Comparison of ENCODE assay signal across 4 cellular contexts in the genomic region with DNA sequence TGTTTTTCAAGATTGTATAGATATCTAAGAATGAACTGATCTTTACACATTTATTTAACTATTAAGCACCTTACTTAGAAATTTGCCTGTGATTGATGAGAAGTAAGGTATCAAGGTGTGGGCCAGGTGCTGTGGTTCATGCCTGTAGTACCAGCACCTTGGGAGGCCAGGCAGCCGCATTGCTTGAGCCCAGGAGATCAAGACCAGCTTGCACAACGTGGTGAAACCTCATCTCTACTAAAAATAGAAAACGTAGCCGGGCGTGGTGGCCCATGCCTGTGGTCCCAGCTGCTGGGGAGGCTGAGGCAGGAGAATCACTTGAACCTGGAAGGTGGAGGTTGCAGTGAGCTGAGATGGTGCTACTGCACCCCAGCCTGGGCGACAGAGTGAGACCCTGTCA. TPM values are rescaled to one million over a fixed set of nuclear protein-coding genes. Genes with fewer than 3 reads are reported as not detected.
"Had no signal": no experiment of that assay in that cellular context is flagged by ENCODE, and none has a peak within 500 bp of the region (broad histone marks: within the 10 kb centered on the region; RNA-seq: fewer than 3 reads in every experiment).

No MANE protein-coding gene starts in this region.

- DNase-seq: GDM1, GF-D8 had no signal

- H3K4me3 ChIP-seq: GM12878 had no signal

- ATAC-seq: GM12878 had no signal

RNA-seq across cellular contexts. Expression of a gene that starts 33.7 kb away (rescaled TPM):
- total RNA-seq: G401 had no signal

RNA-seq across cellular contexts. Expression of a gene that starts 34.5 kb away (rescaled TPM):
- total RNA-seq: G401, GM12878 had no signal

RNA-seq across cellular contexts. Expression of a gene that starts 38.4 kb away (rescaled TPM):
- total RNA-seq: G401 had no signal
